13 cellular contexts compared by ENCODE assay signal in the genomic region with DNA sequence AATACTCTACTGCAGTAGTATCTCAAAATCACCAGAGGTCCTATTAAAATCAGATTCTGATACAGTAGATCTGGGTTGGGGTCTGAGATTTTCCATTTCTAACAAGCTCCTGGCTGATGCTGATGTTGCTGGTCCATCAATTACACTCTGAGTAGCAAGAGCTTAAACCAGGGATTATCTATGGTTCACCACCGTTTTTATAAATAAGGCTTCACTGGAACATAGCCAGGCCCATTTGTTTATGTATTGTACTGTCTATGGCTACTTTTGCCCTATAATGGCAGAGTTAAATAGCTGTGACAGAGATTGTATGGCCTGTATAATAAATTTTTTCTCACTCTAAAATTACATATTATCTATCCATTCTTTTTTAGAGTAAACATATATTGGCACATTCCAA.
"Had no signal": no experiment of that assay in that cellular context is flagged by ENCODE, and none has a peak within 500 bp of the region (broad histone marks: within the 10 kb centered on the region; RNA-seq: fewer than 3 reads in every experiment).

No MANE protein-coding gene starts in this region.

- H3K4me3 Mint-ChIP-seq: activated CD4-positive, alpha-beta memory T cell treated with anti-CD3 and anti-CD28 coated beads, Interleukin-2, amount 10 ng/mL, durations not matched to agents 7 days and 5 days; activated CD4-positive, alpha-beta T cell treated with anti-CD3 and anti-CD28 coated beads for 36 hours; endodermal cell; memory B cell; stimulated activated effector memory CD8-positive, alpha-beta T cell treated with anti-CD3 and anti-CD28 coated beads, Interleukin-12 subunit alpha, Interleukin-12 subunit beta, amount 100 ng/mL, for 72 hours had no signal

- H3K27me3 ChIP-seq: breast epithelium, tibial artery had no signal

- H3K36me3 ChIP-seq: breast epithelium, tibial artery had no signal

- H3K9me3 ChIP-seq: breast epithelium, tibial artery had no signal

- H3K27ac Mint-ChIP-seq: activated CD4-positive, alpha-beta memory T cell treated with anti-CD3 and anti-CD28 coated beads, Interleukin-2, amount 10 ng/mL, durations not matched to agents 7 days and 5 days; activated CD4-positive, alpha-beta T cell treated with anti-CD3 and anti-CD28 coated beads for 36 hours; endodermal cell; memory B cell; stimulated activated effector memory CD8-positive, alpha-beta T cell treated with anti-CD3 and anti-CD28 coated beads, Interleukin-12 subunit alpha, Interleukin-12 subunit beta, amount 100 ng/mL, for 72 hours had no signal

- DNase-seq: activated CD4-positive, alpha-beta memory T cell treated with anti-CD3 and anti-CD28 coated beads, Interleukin-2, amount 10 ng/mL, durations not matched to agents 7 days and 5 days; activated CD4-positive, alpha-beta T cell treated with anti-CD3 and anti-CD28 coated beads for 36 hours; activated naive CD4-positive, alpha-beta T cell; aorta; endodermal cell; glutamatergic neuron; islet precursor cell; SW 1271; tibial artery had no signal

- H3K27ac ChIP-seq: tibial artery had no signal

- H3K27me3 Mint-ChIP-seq: activated CD4-positive, alpha-beta memory T cell treated with anti-CD3 and anti-CD28 coated beads, Interleukin-2, amount 10 ng/mL, durations not matched to agents 7 days and 5 days; activated CD4-positive, alpha-beta T cell treated with anti-CD3 and anti-CD28 coated beads for 36 hours; memory B cell had no signal

- H3K4me3 ChIP-seq: breast epithelium, skin epidermis, tibial artery had no signal

- H3K9me3 Mint-ChIP-seq: activated CD4-positive, alpha-beta memory T cell treated with anti-CD3 and anti-CD28 coated beads, Interleukin-2, amount 10 ng/mL, durations not matched to agents 7 days and 5 days; endodermal cell; memory B cell; stimulated activated effector memory CD8-positive, alpha-beta T cell treated with anti-CD3 and anti-CD28 coated beads, Interleukin-12 subunit alpha, Interleukin-12 subunit beta, amount 100 ng/mL, for 72 hours had no signal
